27 cellular contexts compared by ENCODE assay signal in genomic region chr1:24572301-24572700, GRCh38. TPM values are rescaled to one million over a fixed set of nuclear protein-coding genes. Genes with fewer than 3 reads are reported as not detected.
DNase-seq lines count a peak whose midpoint lies in the region; ATAC-seq, FAIRE-seq and TF ChIP-seq lines count a peak whose summit lies in the region.
"Had no signal": no experiment of that assay in that cellular context is flagged by ENCODE, and none has a peak within 500 bp of the region (broad histone marks: within the 10 kb centered on the region; RNA-seq: fewer than 3 reads in every experiment).

No MANE protein-coding gene starts in this region.

- H3K36me3 ChIP-seq in OCI-LY3 (replicated peaks; ENCODE audit: low read depth, low read length): no peaks in the 10 kb centered on the region
- no peaks in the 10 kb centered on the region for H3K36me3 ChIP-seq in K562 (ENCODE audit: control insufficient read depth, insufficient read depth, low read length)
- H3K36me3 ChIP-seq: neural progenitor cell, upper lobe of left lung had no signal

- no peak for TF ChIP-seq POLR2A in K562 (conservative IDR thresholded peaks at IDR 0.05)

- no peak overlapping the region for H3K4me3 ChIP-seq in OCI-LY3 (ENCODE audit: low read length)
- H3K4me3 ChIP-seq in K562: no peak overlapping the region
- H3K4me3 ChIP-seq: body of pancreas, neural progenitor cell, psoas muscle, SK-N-MC, upper lobe of left lung had no signal

- FAIRE-seq in K562 (lab: Jason Lieb, UNC): peak; percentile 42
- FAIRE-seq: colon, D721Med had no signal

- ATAC-seq in K562: peak; percentile 43; the same call in 2 of the 3 replicates
- peak; percentile 46 for ATAC-seq in stimulated activated naive CD8-positive, alpha-beta T cell treated with anti-CD3 and anti-CD28 coated beads, Interleukin-15, amount 100 ng/mL, for 72 hours
- no peak for ATAC-seq in GM21529 (IDR thresholded peaks at IDR 0.05; ENCODE audit: unreplicated experiment)
- ATAC-seq in GM18868 (IDR thresholded peaks at IDR 0.05; ENCODE audit: unreplicated experiment): no peak
- ATAC-seq: body of pancreas, psoas muscle had no signal

- no peak for TF ChIP-seq RAD21 in K562 (CRISPR knock-in tag; conservative IDR thresholded peaks at IDR 0.05 in 1 of 2, IDR thresholded peaks at IDR 0.05 in 1 of 2)

- H3K4me3 Mint-ChIP-seq in stimulated activated naive CD8-positive, alpha-beta T cell treated with anti-CD3 and anti-CD28 coated beads, Interleukin-15, amount 100 ng/mL, for 72 hours: peak overlapping the region; percentile 28 to 62
- H3K4me3 Mint-ChIP-seq: mesothelial cell of epicardium; neural progenitor cell; T-helper 2 cell treated with Interferon-gamma antibody and Interleukin-4, amounts not matched to agents 5 μg/mL and 100 μg/mL, for 36 hours had no signal

- in situ Hi-C loops in K562 (cut with MboI): no loop called here

- H3K4me2 ChIP-seq in OCI-LY3 (ENCODE audit: low read length): peak overlapping the region; percentile 20
- H3K4me2 ChIP-seq in K562 (ENCODE audit: insufficient read depth, low read length): no peak overlapping the region
- H3K4me2 ChIP-seq: neural progenitor cell had no signal

- H3K79me2 ChIP-seq in OCI-LY3 (ENCODE audit: low read length) (no peaks in the 10 kb centered on the region), K562 (ENCODE audit: control insufficient read depth, insufficient read depth, low read length) (no peaks in the 10 kb centered on the region)

- peaks cover 4% of the 10 kb centered on the region for H3K4me1 ChIP-seq in OCI-LY3 (ENCODE audit: low read length)
- H3K4me1 ChIP-seq in K562 (replicated peaks in 1 of 2; ENCODE audit: control insufficient read depth in 2 of 2, insufficient read depth in 2 of 2, low read length in 2 of 2): peaks cover 0 to 5% of the 10 kb centered on the region in 2 experiments; a peak in 1 of 5 replicates
- H3K4me1 ChIP-seq: psoas muscle had no signal

- no TSS peak for BruUV-seq in K562 (replicated peaks; lab: Mats Ljungman, UMichigan)

- WGBS in K562 (ENCODE audit: insufficient coverage, low coverage, missing lambda C conversion rate): 2% methylated on average over 9 of the region's 9 CpGs

- intact Hi-C loops in K562 (cut with micrococcal nuclease): no loop called here

- POLR2A ChIA-PET in K562 (lab: Yijun Ruan, JAX): interaction anchor here (0.6 to 1.2 kb wide), 2 partner anchors 14 to 91 kb away, joined by 3 to 4 read pairs; no protein-coding TSS in a partner anchor

- H3K9me3 Mint-ChIP-seq in stimulated activated naive CD8-positive, alpha-beta T cell treated with anti-CD3 and anti-CD28 coated beads, Interleukin-15, amount 100 ng/mL, for 72 hours: no peaks in the 10 kb centered on the region
- H3K9me3 Mint-ChIP-seq: mesothelial cell of epicardium; neural progenitor cell; T-helper 2 cell treated with Interferon-gamma antibody and Interleukin-4, amounts not matched to agents 5 μg/mL and 100 μg/mL, for 36 hours had no signal

- peak overlapping the region; percentile 69 to 97 for H3K27ac Mint-ChIP-seq in stimulated activated naive CD8-positive, alpha-beta T cell treated with anti-CD3 and anti-CD28 coated beads, Interleukin-15, amount 100 ng/mL, for 72 hours
- H3K27ac Mint-ChIP-seq: mesothelial cell of epicardium; neural progenitor cell; T-helper 2 cell treated with Interferon-gamma antibody and Interleukin-4, amounts not matched to agents 5 μg/mL and 100 μg/mL, for 36 hours had no signal

- DNase-seq in NK-92 treated with Interleukin-12 subunit alpha and Interleukin-12 subunit beta, amount 100 ng/mL, for 24 hours (lab: John Stamatoyannopoulos, UW): peak; percentile 22
- DNase-seq in NK-92 (lab: John Stamatoyannopoulos, UW; ENCODE audit: unreplicated experiment) (no peak), K562 (ENCODE audit: extremely low read depth in 1 of 4, low spot score in 3 of 4) (no peak), iPS-NIHi7 (ENCODE audit: extremely low spot score) (no peak)
- DNase-seq in stimulated activated naive CD8-positive, alpha-beta T cell treated with anti-CD3 and anti-CD28 coated beads, Interleukin-15, amount 100 ng/mL, for 72 hours: no peak
- DNase-seq: 8988T; activated CD4-positive, CD25-positive, alpha-beta regulatory T cell treated with anti-CD3 and anti-CD28 coated beads, Interleukin-2, amount 50 U/mL, for 72 hours; AML-193; body of pancreas; glutamatergic neuron; NCI-H187; NCI-H226; psoas muscle; stimulated activated CD4-positive, alpha-beta T cell treated with anti-CD3 and anti-CD28 coated beads, Interleukin-2, amount 100 ng/mL, for 24 hours; upper lobe of left lung had no signal

- H3K4me1 Mint-ChIP-seq in stimulated activated naive CD8-positive, alpha-beta T cell treated with anti-CD3 and anti-CD28 coated beads, Interleukin-15, amount 100 ng/mL, for 72 hours: peaks cover 14% of the 10 kb centered on the region

- H3K9ac ChIP-seq in OCI-LY3 (ENCODE audit: low read length) (no peak overlapping the region), K562 (ENCODE audit: insufficient read depth in 1 of 2, low read depth in 2 of 2, low read length in 2 of 2) (peak overlapping the region in 1 of 2 experiments; percentile 4; a peak in 1 of 4 replicates)
- H3K9ac ChIP-seq: neural progenitor cell had no signal

- H3K27me3 ChIP-seq in OCI-LY3 (ENCODE audit: low read depth, low read length) (no peaks in the 10 kb centered on the region), K562 (ENCODE audit: control insufficient read depth in 2 of 2, insufficient read depth in 2 of 2, low read length in 2 of 2) (peaks cover 32 to 76% of the 10 kb centered on the region in 2 experiments)
- H3K27me3 ChIP-seq: body of pancreas, neural progenitor cell, upper lobe of left lung had no signal

- H3K27ac ChIP-seq in OCI-LY3 (ENCODE audit: low read length) (no peak overlapping the region), K562 (ENCODE audit: extremely low read depth, low read depth, low read length) (no peak overlapping the region)
- H3K27ac ChIP-seq: body of pancreas, neural progenitor cell, psoas muscle, SK-N-MC, upper lobe of left lung had no signal

- CTCF ChIA-PET in K562 (lab: Yijun Ruan, JAX; ENCODE audit: low intra/inter-chr PET ratio): no interaction called here

- H3K27me3 Mint-ChIP-seq in stimulated activated naive CD8-positive, alpha-beta T cell treated with anti-CD3 and anti-CD28 coated beads, Interleukin-15, amount 100 ng/mL, for 72 hours: no peaks in the 10 kb centered on the region

- H3K9me3 ChIP-seq in OCI-LY3 (ENCODE audit: insufficient read depth, low read length) (no peaks in the 10 kb centered on the region), K562 (replicated peaks; ENCODE audit: control insufficient read depth, insufficient read depth, low read depth, low read length) (no peaks in the 10 kb centered on the region)
- H3K9me3 ChIP-seq: body of pancreas, psoas muscle, upper lobe of left lung had no signal

- H4K20me1 ChIP-seq in OCI-LY3 (ENCODE audit: insufficient read depth, low read length) (no peaks in the 10 kb centered on the region), K562 (replicated peaks; ENCODE audit: control insufficient read depth, insufficient read depth, low read length) (no peaks in the 10 kb centered on the region)

- no peaks in the 10 kb centered on the region for H3K9me1 ChIP-seq in K562 (ENCODE audit: control insufficient read depth, insufficient read depth, low read length)

- TF ChIP-seq CTCF in OCI-LY3 (IDR thresholded peaks at IDR 0.05; ENCODE audit: low read depth, low read length) (no peak), K562 (IDR thresholded peaks at IDR 0.05 in 2 of 3, conservative IDR thresholded peaks at IDR 0.05 in 1 of 3; ENCODE audit: insufficient read depth in 2 of 3, low read depth in 1 of 3, low read length in 3 of 3) (no peak)

- no peak for TF ChIP-seq EP300 in K562 (IDR thresholded peaks at IDR 0.05; ENCODE audit: low read length)

- H2AFZ ChIP-seq in OCI-LY3 (ENCODE audit: low read depth, low read length) (peak overlapping the region; percentile 30; the same call in 1 of the 2 replicates), K562 (ENCODE audit: low read depth, low read length) (no peak overlapping the region)
- H2AFZ ChIP-seq: neural progenitor cell had no signal

TF ChIP-seq in K562, 482 proteins besides CTCF, POLR2A, EP300 and RAD21:
- TF ChIP-seq HIVEP1 (CRISPR knock-in tag; IDR thresholded peaks at IDR 0.05) (no peak), SPI1 (IDR thresholded peaks at IDR 0.05; ENCODE audit: borderline replicate concordance, low read depth, low read length) (peak; percentile 43; the same call in 1 of the 2 replicates)
- TF ChIP-seq, protein P1, sequence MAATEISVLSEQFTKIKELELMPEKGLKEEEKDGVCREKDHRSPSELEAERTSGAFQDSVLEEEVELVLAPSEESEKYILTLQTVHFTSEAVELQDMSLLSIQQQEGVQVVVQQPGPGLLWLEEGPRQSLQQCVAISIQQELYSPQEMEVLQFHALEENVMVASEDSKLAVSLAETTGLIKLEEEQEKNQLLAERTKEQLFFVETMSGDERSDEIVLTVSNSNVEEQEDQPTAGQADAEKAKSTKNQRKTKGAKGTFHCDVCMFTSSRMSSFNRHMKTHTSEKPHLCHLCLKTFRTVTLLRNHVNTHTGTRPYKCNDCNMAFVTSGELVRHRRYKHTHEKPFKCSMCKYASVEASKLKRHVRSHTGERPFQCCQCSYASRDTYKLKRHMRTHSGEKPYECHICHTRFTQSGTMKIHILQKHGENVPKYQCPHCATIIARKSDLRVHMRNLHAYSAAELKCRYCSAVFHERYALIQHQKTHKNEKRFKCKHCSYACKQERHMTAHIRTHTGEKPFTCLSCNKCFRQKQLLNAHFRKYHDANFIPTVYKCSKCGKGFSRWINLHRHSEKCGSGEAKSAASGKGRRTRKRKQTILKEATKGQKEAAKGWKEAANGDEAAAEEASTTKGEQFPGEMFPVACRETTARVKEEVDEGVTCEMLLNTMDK (IDR thresholded peaks at IDR 0.05; ENCODE audit: borderline replicate concordance, insufficient read depth, low read depth, low read length, poor library complexity, severe bottlenecking): no peak

RNA-seq across cellular contexts. Expression of gene NCMAP, which starts 16.4 kb away (rescaled TPM):
- not detected in 2 replicates for total RNA-seq in K562 (2011; cell fraction: chromatin; rRNA removed; ENCODE audit: low replicate concordance)
- total RNA-seq in K562 (2011; cell fraction: nucleolus; rRNA removed): not detected in 2 replicates
- total RNA-seq in K562 (2011; cell fraction: nucleoplasm; rRNA removed): not detected in 2 replicates
- total RNA-seq in K562 (2014; rRNA removed) (not detected in 2 replicates), K562 (2014; rRNA removed; fragmentation: Illumina TruSeq; extraction: Trizol) (not detected in 2 replicates), K562 (2015; rRNA removed; fragmentation: Illumina TruSeq; extraction: Trizol) (not detected in 2 replicates), K562 (2021) (not detected in 2 replicates)
- polyA plus RNA-seq in K562 (2011; rRNA removed) (not detected in 2 replicates), K562 (2014; fragmentation: Illumina TruSeq; extraction: Trizol) (not detected in 2 replicates), K562 (2014; fragmentation: Nextera tagmentation; extraction: Ambion mirVana) (under 1 TPM in 1 of 2 experiments, not detected in 1; 0.03 TPM), K562 (2014; rRNA removed) (not detected in 2 replicates)
- polyA plus RNA-seq in K562 (2011; cell fraction: cytosol; rRNA removed): 0.01 TPM in 1 of 2 replicates, not detected in the other
- not detected in 2 replicates for polyA plus RNA-seq in K562 (2011; cell fraction: nucleus; rRNA removed)
- 0.03 TPM in 1 of 2 replicates, not detected in the other for polyA plus RNA-seq in K562 (2012)
- not detected in 2 replicates for polyA minus RNA-seq in K562 (2011; rRNA and poly(A)+ RNA removed)
- not detected in 2 replicates for polyA minus RNA-seq in K562 (2011; cell fraction: cytosol; rRNA and poly(A)+ RNA removed)
- polyA minus RNA-seq in K562 (2011; cell fraction: nucleus; rRNA and poly(A)+ RNA removed): not detected in 2 replicates
- total RNA-seq: fibroblast of lung, G401, MCF 10A, psoas muscle had no signal
- polyA plus RNA-seq: fibroblast of lung had no signal

Comparison
In these comparisons a context has a peak if more than half of its experiments do, and no peak if none do; other contexts are left out.
1. ATAC-seq: peak in K562 (single experiment) and stimulated activated naive CD8-positive, alpha-beta T cell treated with anti-CD3 and anti-CD28 coated beads, Interleukin-15, amount 100 ng/mL, for 72 hours (single experiment); none in GM21529 (single experiment) and GM18868 (single experiment).